9 cellular contexts compared by ENCODE assay signal in the genomic region with DNA sequence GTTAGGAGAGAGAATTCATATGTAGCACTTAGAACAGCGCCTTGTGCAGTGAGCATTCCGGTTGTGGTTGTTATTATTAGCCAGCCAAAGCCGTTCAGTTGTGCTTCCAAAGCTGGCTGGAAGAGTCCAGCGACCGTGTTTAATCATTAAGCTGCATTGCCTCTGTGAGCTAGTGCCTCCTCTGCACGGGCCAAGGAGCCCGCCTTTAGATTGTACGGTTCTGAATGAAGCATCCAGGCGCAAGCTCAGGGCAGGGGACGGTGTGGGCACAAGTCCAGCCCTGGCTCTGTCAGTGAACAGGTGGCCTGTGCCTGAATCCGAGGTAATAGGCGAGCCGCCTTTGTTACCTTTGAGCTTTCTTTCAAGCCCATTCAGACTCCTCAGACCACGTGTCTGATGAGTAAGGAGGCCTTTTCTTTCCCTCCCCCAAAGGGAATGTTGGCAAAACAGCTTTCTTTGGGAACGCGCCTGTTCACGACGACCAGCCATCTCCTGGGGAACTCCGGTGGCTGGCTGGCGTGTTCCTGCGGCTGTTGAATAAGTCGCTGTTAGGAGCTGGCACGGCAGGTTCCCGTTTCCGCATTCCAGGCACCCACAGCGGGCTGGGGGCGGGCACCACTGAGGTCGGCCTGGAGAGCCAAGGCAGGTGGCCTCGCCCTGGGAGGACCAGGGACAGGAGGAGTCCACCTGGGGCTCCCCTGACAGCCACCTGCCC. TPM values are rescaled to one million over a fixed set of nuclear protein-coding genes. Genes with fewer than 3 reads are reported as not detected.
DNase-seq lines count a peak whose midpoint lies in the region; ATAC-seq and TF ChIP-seq lines count a peak whose summit lies in the region.
"Had no signal": no experiment of that assay in that cellular context is flagged by ENCODE, and none has a peak within 500 bp of the region (broad histone marks: within the 10 kb centered on the region; RNA-seq: fewer than 3 reads in every experiment).

No MANE protein-coding gene starts in this region.

- ATAC-seq in GM19438 (IDR thresholded peaks at IDR 0.05; ENCODE audit: low read depth, unreplicated experiment): peak; percentile 57
- ATAC-seq in GM18867 (IDR thresholded peaks at IDR 0.05; ENCODE audit: unreplicated experiment): no peak
- no peak for ATAC-seq in GM18519 (IDR thresholded peaks at IDR 0.05; ENCODE audit: low FRiP score, unreplicated experiment)

- peak overlapping the region; percentile 52 for H3K27ac ChIP-seq in C4-2B

- TF ChIP-seq CTCF in C4-2B (conservative IDR thresholded peaks at IDR 0.05): no peak

- DNase-seq in NCI-H1694 (lab: John Stamatoyannopoulos, UW): peak; percentile 27
- peak in 48 of 58 donors; percentile 9 to 75 (median 42) for DNase-seq in anterior cingulate cortex (lab: John Stamatoyannopoulos, UW)
- peak in 33 of 51 donors; percentile 8 to 74 (median 43) for DNase-seq in hypothalamus (lab: John Stamatoyannopoulos, UW)
- DNase-seq in pulmonary artery endothelial cell (ENCODE audit: low read depth, low spot score): peak; percentile 39

RNA-seq across cellular contexts. Expression of a gene that starts 25.1 kb away (rescaled TPM):
- 9.7 and 15.3 TPM in 2 replicates for total RNA-seq in pulmonary artery endothelial cell

RNA-seq across cellular contexts. Expression of a gene that starts 25.7 kb away (rescaled TPM):
- total RNA-seq in pulmonary artery endothelial cell: not detected in 2 replicates
- total RNA-seq: HT1080 had no signal
